Comparison of ENCODE assay signal across 33 cellular contexts in genomic region chr13:81302677-81303076, GRCh38.
"Had no signal": no experiment of that assay in that cellular context is flagged by ENCODE, and none has a peak within 500 bp of the region (broad histone marks: within the 10 kb centered on the region; RNA-seq: fewer than 3 reads in every experiment).

No MANE protein-coding gene starts in this region.

- H3K4me1 ChIP-seq: Peyer's patch, SJSA1 had no signal

- H3K4me3 ChIP-seq: MG63, Peyer's patch, SJSA1 had no signal

- H3K9ac ChIP-seq: SK-N-SH had no signal

- H3K9me3 Mint-ChIP-seq: activated CD4-positive, alpha-beta T cell treated with anti-CD3 and anti-CD28 coated beads, Interleukin-2, amount 10 ng/mL, durations not matched to agents 24 days and 14 days; activated CD8-positive, alpha-beta T cell treated with anti-CD3 and anti-CD28 coated beads for 36 hours had no signal

- FAIRE-seq: TTC549 had no signal

- H3K36me3 Mint-ChIP-seq: activated naive CD8-positive, alpha-beta T cell treated with anti-CD3 and anti-CD28 coated beads for 36 hours had no signal

- H3K4me1 Mint-ChIP-seq: activated CD4-positive, alpha-beta T cell treated with anti-CD3 and anti-CD28 coated beads, Interleukin-2, amount 10 ng/mL, durations not matched to agents 24 days and 14 days; activated naive CD8-positive, alpha-beta T cell treated with anti-CD3 and anti-CD28 coated beads for 36 hours; activated T-helper 17 cell treated with anti-CD3 and anti-CD28 coated beads, Interleukin-2, amount 50 U/mL, for 72 hours had no signal

- H3K4me2 ChIP-seq: SK-N-SH had no signal

- H3K27me3 ChIP-seq: brain microvascular endothelial cell, MG63, Peyer's patch, SJSA1 had no signal

- DNase-seq: activated CD4-positive, alpha-beta T cell treated with anti-CD3 and anti-CD28 coated beads, Interleukin-2, amount 10 ng/mL, durations not matched to agents 24 days and 14 days; activated CD4-positive, alpha-beta T cell treated with anti-CD3 and anti-CD28 coated beads, Interleukin-2, amount 50 U/mL, for 4 hours; activated CD8-positive, alpha-beta T cell treated with anti-CD3 and anti-CD28 coated beads for 36 hours; activated effector memory CD4-positive, alpha-beta T cell treated with anti-CD3 and anti-CD28 coated beads, Interleukin-2, amount 50 U/mL, for 16 hours; activated naive CD4-positive, alpha-beta T cell; activated naive CD4-positive, alpha-beta T cell treated with anti-CD3 and anti-CD28 coated beads, Interleukin-2, amount 50 U/mL, for 16 hours; activated naive CD8-positive, alpha-beta T cell treated with anti-CD3 and anti-CD28 coated beads for 36 hours; activated T-cell treated with anti-CD3 and anti-CD28 coated beads, Interleukin-2, amount 50 U/mL, for 1 hour; activated T-cell treated with anti-CD3 and anti-CD28 coated beads, Interleukin-2, amount 50 U/mL, for 72 hours; amniotic stem cell; aorta; brain microvascular endothelial cell; Karpas-422; KBM-7; MG63; NCI-H1048; NCI-H1105 treated with DMSO at 0.1 percent for 48 hours; NCI-H1436; NCI-H1694; NCI-H1930; NCI-H2081 treated with DMSO at 0.1 percent for 48 hours; NCI-H510A; NCI-H774; PC-3; Peyer's patch; RPMI8226; SHP77 treated with DMSO at 0.1 percent for 48 hours; SK-N-SH had no signal

- H3K27ac ChIP-seq: brain microvascular endothelial cell, Peyer's patch, SJSA1 had no signal

- H3K27ac Mint-ChIP-seq: activated CD4-positive, alpha-beta T cell treated with anti-CD3 and anti-CD28 coated beads, Interleukin-2, amount 10 ng/mL, durations not matched to agents 24 days and 14 days; activated CD8-positive, alpha-beta T cell treated with anti-CD3 and anti-CD28 coated beads for 36 hours; activated naive CD8-positive, alpha-beta T cell treated with anti-CD3 and anti-CD28 coated beads for 36 hours; activated T-cell treated with anti-CD3 and anti-CD28 coated beads, Interleukin-2, amount 50 U/mL, for 72 hours; activated T-helper 17 cell treated with anti-CD3 and anti-CD28 coated beads, Interleukin-2, amount 50 U/mL, for 72 hours; T-helper 1 cell treated with Interleukin-12 subunit alpha and Interleukin-12 subunit beta and Interleukin-4 antibody, amounts not matched to agents 30 μg/mL and 1 μg/mL, for 36 hours; T-helper 2 cell treated with Interferon-gamma antibody and Interleukin-4, amounts not matched to agents 5 μg/mL and 100 μg/mL, for 36 hours had no signal

- H3K4me3 Mint-ChIP-seq: activated CD4-positive, alpha-beta T cell treated with anti-CD3 and anti-CD28 coated beads, Interleukin-2, amount 10 ng/mL, durations not matched to agents 24 days and 14 days; activated CD8-positive, alpha-beta T cell treated with anti-CD3 and anti-CD28 coated beads for 36 hours; activated naive CD8-positive, alpha-beta T cell treated with anti-CD3 and anti-CD28 coated beads for 36 hours; activated T-cell treated with anti-CD3 and anti-CD28 coated beads, Interleukin-2, amount 50 U/mL, for 72 hours; activated T-helper 17 cell treated with anti-CD3 and anti-CD28 coated beads, Interleukin-2, amount 50 U/mL, for 72 hours; T-helper 1 cell treated with Interleukin-12 subunit alpha and Interleukin-12 subunit beta and Interleukin-4 antibody, amounts not matched to agents 30 μg/mL and 1 μg/mL, for 36 hours; T-helper 2 cell treated with Interferon-gamma antibody and Interleukin-4, amounts not matched to agents 5 μg/mL and 100 μg/mL, for 36 hours had no signal

- H3K27me3 Mint-ChIP-seq: activated CD4-positive, alpha-beta T cell treated with anti-CD3 and anti-CD28 coated beads, Interleukin-2, amount 10 ng/mL, durations not matched to agents 24 days and 14 days; activated CD8-positive, alpha-beta T cell treated with anti-CD3 and anti-CD28 coated beads for 36 hours; activated naive CD8-positive, alpha-beta T cell treated with anti-CD3 and anti-CD28 coated beads for 36 hours; activated T-helper 17 cell treated with anti-CD3 and anti-CD28 coated beads, Interleukin-2, amount 50 U/mL, for 72 hours had no signal

- H3K9me3 ChIP-seq: MG63, Peyer's patch, SJSA1, SK-N-SH had no signal

- H3K36me3 ChIP-seq: brain microvascular endothelial cell, MG63, Peyer's patch, SJSA1 had no signal

- ATAC-seq: activated CD8-positive, alpha-beta T cell treated with anti-CD3 and anti-CD28 coated beads for 36 hours; activated T-cell treated with anti-CD3 and anti-CD28 coated beads, Interleukin-2, amount 50 U/mL, for 72 hours; activated T-helper 17 cell treated with anti-CD3 and anti-CD28 coated beads, Interleukin-2, amount 50 U/mL, for 72 hours had no signal
